17 cellular contexts compared by ENCODE assay signal in genomic region chr17:51319186-51319585, GRCh38.
"Had no signal": no experiment of that assay in that cellular context is flagged by ENCODE, and none has a peak within 500 bp of the region (broad histone marks: within the 10 kb centered on the region; RNA-seq: fewer than 3 reads in every experiment).

No MANE protein-coding gene starts in this region.

- H3K27ac ChIP-seq: dorsolateral prefrontal cortex, epithelial cell of prostate, left lung, tibial nerve, uterus had no signal

- H3K4me1 ChIP-seq: left lung, tibial nerve, uterus had no signal

- H3K36me3 ChIP-seq: left lung, tibial nerve, uterus had no signal

- H3K27me3 Mint-ChIP-seq: activated T-cell treated with anti-CD3 and anti-CD28 coated beads, Interleukin-2, amount 50 U/mL, for 24 hours had no signal

- H3K4me3 Mint-ChIP-seq: activated CD4-positive, alpha-beta T cell treated with anti-CD3 and anti-CD28 coated beads, Interleukin-2, amount 10 ng/mL, durations not matched to agents 24 days and 14 days; activated CD8-positive, alpha-beta T cell treated with anti-CD3 and anti-CD28 coated beads for 36 hours; activated T-cell treated with anti-CD3 and anti-CD28 coated beads, Interleukin-2, amount 50 U/mL, for 24 hours; brain had no signal

- H3K4me3 ChIP-seq: dorsolateral prefrontal cortex, left lung, tibial nerve, uterus had no signal

- H3K36me3 Mint-ChIP-seq: brain had no signal

- DNase-seq: activated CD4-positive, alpha-beta T cell treated with anti-CD3 and anti-CD28 coated beads, Interleukin-2, amount 10 ng/mL, durations not matched to agents 24 days and 14 days; activated CD8-positive, alpha-beta T cell treated with anti-CD3 and anti-CD28 coated beads for 36 hours; activated naive CD4-positive, alpha-beta T cell treated with Interleukin-2 at 50 U/mL for 16 hours; activated T-cell treated with anti-CD3 and anti-CD28 coated beads, Interleukin-2, amount 50 U/mL, for 24 hours; anterior cingulate cortex; caudate nucleus; dorsolateral prefrontal cortex; foreskin fibroblast; hippocampal formation; left lung; stimulated activated CD4-positive, alpha-beta T cell treated with anti-CD3 and anti-CD28 coated beads, Interleukin-2, amount 100 ng/mL, for 24 hours; stimulated activated naive CD8-positive, alpha-beta T cell treated with anti-CD3 and anti-CD28 coated beads, Interleukin-15, Interleukin-2, amounts not matched to agents 100 U/mL and 50 U/mL, for 24 hours; uterus had no signal

- H3K27ac Mint-ChIP-seq: activated CD4-positive, alpha-beta T cell treated with anti-CD3 and anti-CD28 coated beads, Interleukin-2, amount 10 ng/mL, durations not matched to agents 24 days and 14 days; activated CD8-positive, alpha-beta T cell treated with anti-CD3 and anti-CD28 coated beads for 36 hours; activated T-cell treated with anti-CD3 and anti-CD28 coated beads, Interleukin-2, amount 50 U/mL, for 24 hours; activated T-helper 2 cell treated with anti-CD3 and anti-CD28 coated beads, Interferon-gamma antibody, Interleukin-2, Interleukin-4, amounts not matched to agents 10 μg/mL and 5 μg/mL and 100 μg/mL, durations not matched to agents 14 hours and 24 hours and 36 hours; brain had no signal

- H3K9me3 ChIP-seq: uterus had no signal

- H3K27me3 ChIP-seq: dorsolateral prefrontal cortex, tibial nerve, uterus had no signal

- H3K4me1 Mint-ChIP-seq: activated CD4-positive, alpha-beta T cell treated with anti-CD3 and anti-CD28 coated beads, Interleukin-2, amount 10 ng/mL, durations not matched to agents 24 days and 14 days; brain had no signal
